In the genomic region with DNA sequence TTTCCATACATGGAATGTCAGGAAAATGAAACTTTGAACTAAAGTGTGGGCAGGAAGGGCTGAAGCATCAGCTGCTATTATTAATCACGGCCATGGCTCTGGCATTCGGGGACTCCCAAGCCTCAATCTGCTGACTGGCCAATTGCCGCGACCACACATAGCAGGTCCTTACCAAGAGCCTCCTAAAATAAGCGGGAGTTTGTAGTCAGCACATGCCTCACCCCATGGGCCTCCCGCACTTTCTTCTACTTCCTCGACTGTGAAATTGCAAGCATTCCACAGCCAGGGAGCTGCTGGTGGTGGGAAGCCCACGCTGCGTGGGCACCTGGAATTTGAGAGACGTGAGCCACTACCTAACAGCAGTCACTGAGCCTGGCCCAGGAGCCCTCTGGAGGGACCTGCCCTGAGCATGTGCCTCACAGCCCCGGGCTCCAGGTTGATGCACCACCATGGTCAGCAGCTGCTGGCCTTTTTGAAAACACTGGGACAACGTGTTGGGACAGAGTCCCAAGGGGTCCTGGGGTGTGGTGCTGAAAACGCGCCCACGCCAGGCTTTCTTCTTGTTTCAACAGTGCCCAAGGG, we compare ENCODE assay signal across 19 cellular contexts.
DNase-seq lines count a peak whose midpoint lies in the region; ATAC-seq, FAIRE-seq and TF ChIP-seq lines count a peak whose summit lies in the region.
"Had no signal": no experiment of that assay in that cellular context is flagged by ENCODE, and none has a peak within 500 bp of the region (broad histone marks: within the 10 kb centered on the region; RNA-seq: fewer than 3 reads in every experiment).

No MANE protein-coding gene starts in this region.

- H3K27me3 ChIP-seq in pancreas: no peaks in the 10 kb centered on the region
- H3K27me3 ChIP-seq: adrenal gland, MG63, vagina had no signal

- 64 to 66% methylated on average over 15 of the region's 15 CpGs for WGBS in pancreas, 2 donors

- TF ChIP-seq CTCF in WTC11 (IDR thresholded peaks at IDR 0.05): no peak
- TF ChIP-seq CTCF in pancreas (IDR thresholded peaks at IDR 0.05): no peak

- H3K4me3 Mint-ChIP-seq in WTC11: no peak overlapping the region
- H3K4me3 Mint-ChIP-seq: CD8-positive, alpha-beta T cell; naive thymus-derived CD8-positive, alpha-beta T cell; T-helper 1 cell treated with Interleukin-12 subunit alpha and Interleukin-12 subunit beta and Interleukin-4 antibody, amounts not matched to agents 30 μg/mL and 1 μg/mL, for 36 hours had no signal

- H3K4me3 ChIP-seq in pancreas: no peak overlapping the region
- H3K4me3 ChIP-seq: adrenal gland, MG63, vagina had no signal

- DNase-seq in HK-2 (ENCODE audit: unreplicated experiment) (peak; percentile 81), WTC11 (ENCODE audit: low spot score) (no peak), islet precursor cell (peak; percentile 62), pancreas (no peak), NCI-H1930 (lab: John Stamatoyannopoulos, UW) (no peak), DMS114 treated with DMSO at 0.1 percent for 48 hours (lab: John Stamatoyannopoulos, UW; ENCODE audit: unreplicated experiment) (no peak)
- DNase-seq in activated T-cell treated with anti-CD3 and anti-CD28 coated beads, Interleukin-2, amount 50 U/mL, for 48 hours: no peak
- DNase-seq: activated CD4-positive, CD25-positive, alpha-beta regulatory T cell; adrenal gland; CD8-positive, alpha-beta T cell; foreskin fibroblast; MG63; naive thymus-derived CD8-positive, alpha-beta T cell; NCI-H1694 treated with DMSO at 0.1 percent for 48 hours; NK-92 treated with Interleukin-12 subunit alpha and Interleukin-12 subunit beta, amount 100 ng/mL, for 24 hours had no signal

- H3K9me3 ChIP-seq in pancreas: no peaks in the 10 kb centered on the region
- H3K9me3 ChIP-seq: adrenal gland, MG63, vagina had no signal

- H3K27ac Mint-ChIP-seq in WTC11: no peak overlapping the region; the same call in 1 of the 2 replicates
- H3K27ac Mint-ChIP-seq: CD8-positive, alpha-beta T cell; naive thymus-derived CD8-positive, alpha-beta T cell; T-helper 1 cell treated with Interleukin-12 subunit alpha and Interleukin-12 subunit beta and Interleukin-4 antibody, amounts not matched to agents 30 μg/mL and 1 μg/mL, for 36 hours had no signal

- CTCF ChIA-PET in WTC11 (lab: Charles Lee): interaction anchor here (0.5 to 1.9 kb wide), 2 partner anchors 104 to 428 kb away, joined by 4 to 5 read pairs; no protein-coding TSS in a partner anchor

- POLR2A ChIA-PET in WTC11 (lab: Charles Lee): no interaction called here

- no peak for ATAC-seq in WTC11
- no peak for ATAC-seq in pancreas
- ATAC-seq in GM21825 (IDR thresholded peaks at IDR 0.05; ENCODE audit: unreplicated experiment): no peak
- ATAC-seq: CD8-positive, alpha-beta T cell; naive thymus-derived CD8-positive, alpha-beta T cell had no signal

- H3K4me1 ChIP-seq in pancreas: peaks cover 37 to 53% (median 39%) of the 10 kb centered on the region in 3 donors

- H3K27me3 Mint-ChIP-seq in WTC11 (ENCODE audit: low read depth): no peaks in the 10 kb centered on the region

- peak overlapping the region in 3 of 4 donors; percentile 17 to 55 (median 40) for H3K27ac ChIP-seq in pancreas
- H3K27ac ChIP-seq: adrenal gland, vagina had no signal

- H3K36me3 Mint-ChIP-seq in WTC11: peaks cover 5% of the 10 kb centered on the region; the same call in 1 of the 2 replicates
- H3K36me3 Mint-ChIP-seq: CD8-positive, alpha-beta T cell; naive thymus-derived CD8-positive, alpha-beta T cell had no signal

- FAIRE-seq in pancreas (lab: Jason Lieb, UNC): no peak
- FAIRE-seq: colon had no signal

- intact Hi-C loops in pancreas (cut with DNase I): no loop called here

- H3K4me1 Mint-ChIP-seq in WTC11: peaks cover 40% of the 10 kb centered on the region

- H3K36me3 ChIP-seq in pancreas: peaks cover 0 to 23% (median 15%) of the 10 kb centered on the region in 3 donors

- no peaks in the 10 kb centered on the region for H3K9me3 Mint-ChIP-seq in WTC11
- H3K9me3 Mint-ChIP-seq: CD8-positive, alpha-beta T cell; naive thymus-derived CD8-positive, alpha-beta T cell; T-helper 1 cell treated with Interleukin-12 subunit alpha and Interleukin-12 subunit beta and Interleukin-4 antibody, amounts not matched to agents 30 μg/mL and 1 μg/mL, for 36 hours had no signal

TF ChIP-seq in WTC11, 78 proteins besides CTCF, POLR2A, EP300 and RAD21:
- TF ChIP-seq ZNF121 (CRISPR knock-in tag; IDR thresholded peaks at IDR 0.05) (0 out of 2 replicates have a peak, but pooled peaks have one; percentile 20), SMAD3 (CRISPR knock-in tag; IDR thresholded peaks at IDR 0.05; ENCODE audit: borderline replicate concordance) (no peak), MAX (CRISPR knock-in tag; IDR thresholded peaks at IDR 0.05) (0 out of 2 replicates have a peak, but pooled peaks have one; percentile 28), ZNF263 (CRISPR knock-in tag; IDR thresholded peaks at IDR 0.05; ENCODE audit: low read depth) (no peak), ZBTB21 (CRISPR knock-in tag; IDR thresholded peaks at IDR 0.05; ENCODE audit: borderline replicate concordance) (no peak)
- TF ChIP-seq, protein P1, sequence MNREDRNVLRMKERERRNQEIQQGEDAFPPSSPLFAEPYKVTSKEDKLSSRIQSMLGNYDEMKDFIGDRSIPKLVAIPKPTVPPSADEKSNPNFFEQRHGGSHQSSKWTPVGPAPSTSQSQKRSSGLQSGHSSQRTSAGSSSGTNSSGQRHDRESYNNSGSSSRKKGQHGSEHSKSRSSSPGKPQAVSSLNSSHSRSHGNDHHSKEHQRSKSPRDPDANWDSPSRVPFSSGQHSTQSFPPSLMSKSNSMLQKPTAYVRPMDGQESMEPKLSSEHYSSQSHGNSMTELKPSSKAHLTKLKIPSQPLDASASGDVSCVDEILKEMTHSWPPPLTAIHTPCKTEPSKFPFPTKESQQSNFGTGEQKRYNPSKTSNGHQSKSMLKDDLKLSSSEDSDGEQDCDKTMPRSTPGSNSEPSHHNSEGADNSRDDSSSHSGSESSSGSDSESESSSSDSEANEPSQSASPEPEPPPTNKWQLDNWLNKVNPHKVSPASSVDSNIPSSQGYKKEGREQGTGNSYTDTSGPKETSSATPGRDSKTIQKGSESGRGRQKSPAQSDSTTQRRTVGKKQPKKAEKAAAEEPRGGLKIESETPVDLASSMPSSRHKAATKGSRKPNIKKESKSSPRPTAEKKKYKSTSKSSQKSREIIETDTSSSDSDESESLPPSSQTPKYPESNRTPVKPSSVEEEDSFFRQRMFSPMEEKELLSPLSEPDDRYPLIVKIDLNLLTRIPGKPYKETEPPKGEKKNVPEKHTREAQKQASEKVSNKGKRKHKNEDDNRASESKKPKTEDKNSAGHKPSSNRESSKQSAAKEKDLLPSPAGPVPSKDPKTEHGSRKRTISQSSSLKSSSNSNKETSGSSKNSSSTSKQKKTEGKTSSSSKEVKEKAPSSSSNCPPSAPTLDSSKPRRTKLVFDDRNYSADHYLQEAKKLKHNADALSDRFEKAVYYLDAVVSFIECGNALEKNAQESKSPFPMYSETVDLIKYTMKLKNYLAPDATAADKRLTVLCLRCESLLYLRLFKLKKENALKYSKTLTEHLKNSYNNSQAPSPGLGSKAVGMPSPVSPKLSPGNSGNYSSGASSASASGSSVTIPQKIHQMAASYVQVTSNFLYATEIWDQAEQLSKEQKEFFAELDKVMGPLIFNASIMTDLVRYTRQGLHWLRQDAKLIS (CRISPR knock-in tag; IDR thresholded peaks at IDR 0.05; ENCODE audit: borderline replicate concordance): no peak
- TF ChIP-seq, protein P2, sequence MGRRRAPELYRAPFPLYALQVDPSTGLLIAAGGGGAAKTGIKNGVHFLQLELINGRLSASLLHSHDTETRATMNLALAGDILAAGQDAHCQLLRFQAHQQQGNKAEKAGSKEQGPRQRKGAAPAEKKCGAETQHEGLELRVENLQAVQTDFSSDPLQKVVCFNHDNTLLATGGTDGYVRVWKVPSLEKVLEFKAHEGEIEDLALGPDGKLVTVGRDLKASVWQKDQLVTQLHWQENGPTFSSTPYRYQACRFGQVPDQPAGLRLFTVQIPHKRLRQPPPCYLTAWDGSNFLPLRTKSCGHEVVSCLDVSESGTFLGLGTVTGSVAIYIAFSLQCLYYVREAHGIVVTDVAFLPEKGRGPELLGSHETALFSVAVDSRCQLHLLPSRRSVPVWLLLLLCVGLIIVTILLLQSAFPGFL (CRISPR knock-in tag; IDR thresholded peaks at IDR 0.05; ENCODE audit: borderline replicate concordance): no peak
- TF ChIP-seq, protein P3, sequence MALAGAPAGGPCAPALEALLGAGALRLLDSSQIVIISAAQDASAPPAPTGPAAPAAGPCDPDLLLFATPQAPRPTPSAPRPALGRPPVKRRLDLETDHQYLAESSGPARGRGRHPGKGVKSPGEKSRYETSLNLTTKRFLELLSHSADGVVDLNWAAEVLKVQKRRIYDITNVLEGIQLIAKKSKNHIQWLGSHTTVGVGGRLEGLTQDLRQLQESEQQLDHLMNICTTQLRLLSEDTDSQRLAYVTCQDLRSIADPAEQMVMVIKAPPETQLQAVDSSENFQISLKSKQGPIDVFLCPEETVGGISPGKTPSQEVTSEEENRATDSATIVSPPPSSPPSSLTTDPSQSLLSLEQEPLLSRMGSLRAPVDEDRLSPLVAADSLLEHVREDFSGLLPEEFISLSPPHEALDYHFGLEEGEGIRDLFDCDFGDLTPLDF (CRISPR knock-in tag; IDR thresholded peaks at IDR 0.05): no peak

Comparison
In these comparisons a context has a peak if more than half of its experiments do, and no peak if none do; other contexts are left out.
1. DNase-seq: peak in HK-2 (single experiment) and islet precursor cell (single experiment); none in WTC11 (single experiment), pancreas (0 of 6), NCI-H1930 (0 of 2), activated T-cell treated with anti-CD3 and anti-CD28 coated beads, Interleukin-2, amount 50 U/mL, for 48 hours (0 of 2) and DMS114 treated with DMSO at 0.1 percent for 48 hours (single experiment).